Comparison of ENCODE assay signal across 1 cellular context in the genomic region with DNA sequence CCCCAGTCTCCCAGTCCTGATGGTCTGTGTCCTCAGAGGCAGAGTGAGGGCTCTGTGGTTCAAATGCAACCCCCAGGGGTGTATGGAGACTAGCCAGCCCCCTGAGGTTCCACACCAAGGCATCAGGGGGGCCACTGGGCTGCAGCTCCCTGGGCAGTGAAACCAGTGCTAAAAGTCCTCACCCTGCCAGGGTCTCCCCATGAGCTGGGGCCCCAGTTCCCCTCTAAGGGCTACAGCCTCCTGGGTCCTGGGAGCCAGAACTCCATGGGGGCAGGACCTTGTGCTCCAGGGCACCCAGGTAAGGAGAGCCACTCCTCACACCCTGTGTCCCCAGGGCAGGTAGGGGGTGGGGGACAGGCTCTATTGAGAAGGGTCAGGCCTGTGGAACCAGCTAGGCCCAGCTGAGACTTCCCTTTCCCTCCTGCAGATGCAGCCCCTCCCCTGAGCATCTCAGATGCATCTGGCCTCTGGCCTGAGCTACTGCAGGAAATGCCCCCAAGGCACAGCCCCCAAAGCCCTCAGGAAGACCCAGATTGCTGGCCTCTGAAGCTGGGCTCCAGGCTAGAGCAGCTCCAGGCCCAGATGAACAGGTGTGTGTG.
TF ChIP-seq lines count a peak whose summit lies in the region.

No MANE protein-coding gene starts in this region.

TF ChIP-seq in H1, 55 proteins besides CTCF, POLR2A, EP300 and RAD21:
- TF ChIP-seq NANOG (IDR thresholded peaks at IDR 0.05; ENCODE audit: insufficient read depth, low read depth, low read length, poor library complexity, severe bottlenecking) (no peak), CHD1 (IDR thresholded peaks at IDR 0.05; ENCODE audit: low read depth, low read length) (no peak), JUN (IDR thresholded peaks at IDR 0.05; ENCODE audit: low read depth, low read length) (no peak)
- TF ChIP-seq, protein P1, sequence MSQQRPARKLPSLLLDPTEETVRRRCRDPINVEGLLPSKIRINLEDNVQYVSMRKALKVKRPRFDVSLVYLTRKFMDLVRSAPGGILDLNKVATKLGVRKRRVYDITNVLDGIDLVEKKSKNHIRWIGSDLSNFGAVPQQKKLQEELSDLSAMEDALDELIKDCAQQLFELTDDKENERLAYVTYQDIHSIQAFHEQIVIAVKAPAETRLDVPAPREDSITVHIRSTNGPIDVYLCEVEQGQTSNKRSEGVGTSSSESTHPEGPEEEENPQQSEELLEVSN (IDR thresholded peaks at IDR 0.05) = no peak
